8 cellular contexts compared by ENCODE assay signal in the genomic region with DNA sequence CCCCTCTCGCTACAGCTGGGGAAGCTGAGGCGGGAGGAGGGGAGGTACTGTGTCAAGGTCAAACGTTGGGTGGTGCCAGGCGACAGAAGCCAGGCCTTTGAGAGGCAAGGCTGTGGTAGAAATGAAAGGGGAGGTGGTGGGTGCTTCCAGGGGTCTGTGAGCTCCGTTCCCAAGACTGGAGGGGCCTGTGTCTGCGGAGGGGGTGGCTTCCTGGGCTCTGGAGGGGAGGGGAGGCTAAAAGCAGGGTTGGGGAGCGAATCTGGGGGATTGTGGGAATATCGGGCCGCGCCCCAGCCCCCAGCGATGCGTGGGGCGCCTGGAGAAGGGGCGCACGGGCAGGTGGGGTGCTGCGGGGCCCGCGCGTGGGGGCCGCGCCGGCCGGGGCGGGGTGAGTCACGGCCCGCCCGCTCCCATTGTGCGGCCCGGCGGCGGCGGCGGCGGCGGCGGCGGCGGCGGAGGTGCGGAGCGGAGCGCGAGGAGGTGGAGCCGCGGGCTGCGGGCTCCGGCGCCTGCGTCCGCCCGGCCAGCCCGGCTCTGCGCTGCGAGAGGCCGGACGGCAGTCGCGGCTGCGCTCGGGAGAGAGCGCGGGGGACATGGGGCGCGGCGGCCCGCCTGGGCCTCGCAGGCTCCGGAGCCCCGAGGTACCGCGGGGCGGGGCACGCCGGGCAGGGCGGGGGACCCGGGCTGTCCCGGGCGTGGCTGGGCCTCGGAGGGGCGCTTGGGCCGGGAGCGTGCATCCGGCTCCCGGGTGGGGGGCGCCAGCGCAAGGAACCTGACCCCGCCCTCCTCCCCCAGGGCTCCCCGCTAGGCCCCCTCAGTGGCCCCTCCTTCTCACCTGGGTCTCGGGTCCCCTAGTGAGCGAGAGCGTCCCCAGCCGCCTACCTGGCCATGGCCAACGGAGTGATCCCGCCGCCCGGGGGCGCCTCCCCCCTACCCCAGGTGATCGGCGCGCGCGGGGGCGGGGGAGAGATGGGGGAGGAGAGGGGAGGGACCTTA. TPM values are rescaled to one million over a fixed set of nuclear protein-coding genes. Genes with fewer than 3 reads are reported as not detected.
DNase-seq lines count a peak whose midpoint lies in the region; ATAC-seq, FAIRE-seq and TF ChIP-seq lines count a peak whose summit lies in the region.

A gene with protein sequence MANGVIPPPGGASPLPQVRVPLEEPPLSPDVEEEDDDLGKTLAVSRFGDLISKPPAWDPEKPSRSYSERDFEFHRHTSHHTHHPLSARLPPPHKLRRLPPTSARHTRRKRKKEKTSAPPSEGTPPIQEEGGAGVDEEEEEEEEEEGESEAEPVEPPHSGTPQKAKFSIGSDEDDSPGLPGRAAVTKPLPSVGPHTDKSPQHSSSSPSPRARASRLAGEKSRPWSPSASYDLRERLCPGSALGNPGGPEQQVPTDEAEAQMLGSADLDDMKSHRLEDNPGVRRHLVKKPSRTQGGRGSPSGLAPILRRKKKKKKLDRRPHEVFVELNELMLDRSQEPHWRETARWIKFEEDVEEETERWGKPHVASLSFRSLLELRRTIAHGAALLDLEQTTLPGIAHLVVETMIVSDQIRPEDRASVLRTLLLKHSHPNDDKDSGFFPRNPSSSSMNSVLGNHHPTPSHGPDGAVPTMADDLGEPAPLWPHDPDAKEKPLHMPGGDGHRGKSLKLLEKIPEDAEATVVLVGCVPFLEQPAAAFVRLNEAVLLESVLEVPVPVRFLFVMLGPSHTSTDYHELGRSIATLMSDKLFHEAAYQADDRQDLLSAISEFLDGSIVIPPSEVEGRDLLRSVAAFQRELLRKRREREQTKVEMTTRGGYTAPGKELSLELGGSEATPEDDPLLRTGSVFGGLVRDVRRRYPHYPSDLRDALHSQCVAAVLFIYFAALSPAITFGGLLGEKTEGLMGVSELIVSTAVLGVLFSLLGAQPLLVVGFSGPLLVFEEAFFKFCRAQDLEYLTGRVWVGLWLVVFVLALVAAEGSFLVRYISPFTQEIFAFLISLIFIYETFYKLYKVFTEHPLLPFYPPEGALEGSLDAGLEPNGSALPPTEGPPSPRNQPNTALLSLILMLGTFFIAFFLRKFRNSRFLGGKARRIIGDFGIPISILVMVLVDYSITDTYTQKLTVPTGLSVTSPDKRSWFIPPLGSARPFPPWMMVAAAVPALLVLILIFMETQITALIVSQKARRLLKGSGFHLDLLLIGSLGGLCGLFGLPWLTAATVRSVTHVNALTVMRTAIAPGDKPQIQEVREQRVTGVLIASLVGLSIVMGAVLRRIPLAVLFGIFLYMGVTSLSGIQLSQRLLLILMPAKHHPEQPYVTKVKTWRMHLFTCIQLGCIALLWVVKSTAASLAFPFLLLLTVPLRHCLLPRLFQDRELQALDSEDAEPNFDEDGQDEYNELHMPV (plus strand): TSS at position 526 of the 996 bp plus-strand sequence. CDS start 363 bp downstream, at position 889.

- H3K9me3 ChIP-seq in DOHH2 (ENCODE audit: control insufficient read depth, insufficient read depth, low read length) (no peaks in the 10 kb centered on the region), astrocyte (ENCODE audit: insufficient read depth, low read depth, low read length) (no peaks in the 10 kb centered on the region), hepatocyte (ENCODE audit: low read depth) (no peaks in the 10 kb centered on the region), smooth muscle cell (replicated peaks; ENCODE audit: low read depth) (no peaks in the 10 kb centered on the region)

- no peaks in the 10 kb centered on the region for H3K9me3 Mint-ChIP-seq in astrocyte (ENCODE audit: unreplicated experiment)

- H3K27me3 Mint-ChIP-seq in astrocyte (ENCODE audit: low read depth, unreplicated experiment) = peaks cover 39% of the 10 kb centered on the region

- H3K4me3 Mint-ChIP-seq in astrocyte (ENCODE audit: unreplicated experiment) = peak within 1 kb of the TSS; percentile 86

- FAIRE-seq in astrocyte (lab: Jason Lieb, UNC) = no peak

- peaks cover 2% of the 10 kb centered on the region for H3K4me1 Mint-ChIP-seq in astrocyte (ENCODE audit: low read depth, unreplicated experiment)

- H3K4me3 ChIP-seq in DOHH2 (ENCODE audit: low read length) (no peak within 1 kb of the TSS), astrocyte (ENCODE audit: insufficient read depth, low read depth, low read length) (peak within 1 kb of the TSS; percentile 57), hepatocyte (peak within 1 kb of the TSS; percentile 79), smooth muscle cell (peak within 1 kb of the TSS; percentile 80)

- H3K36me3 Mint-ChIP-seq in astrocyte (ENCODE audit: low read depth, unreplicated experiment) = peaks cover 6% of the 10 kb centered on the region

- H2AFZ ChIP-seq in astrocyte (ENCODE audit: low read depth, low read length) (peak within 1 kb of the TSS; percentile 59), hepatocyte (peak within 1 kb of the TSS; percentile 89), smooth muscle cell (ENCODE audit: low read depth) (peak within 1 kb of the TSS; percentile 82)

- TF ChIP-seq POLR2A in erythroblast (IDR thresholded peaks at IDR 0.05; ENCODE audit: low read length) = no peak

- no peak for TF ChIP-seq CTCF in DOHH2 (IDR thresholded peaks at IDR 0.05; ENCODE audit: low read depth, low read length, poor library complexity, severe bottlenecking)
- TF ChIP-seq CTCF in LNCAP (IDR thresholded peaks at IDR 0.05) = 0 out of 2 replicates have a peak, but pooled peaks have one; percentile 18
- no peak for TF ChIP-seq CTCF in astrocyte (IDR thresholded peaks at IDR 0.05; ENCODE audit: insufficient read depth, low read depth, low read length)
- peak; percentile 31 for TF ChIP-seq CTCF in hepatocyte (IDR thresholded peaks at IDR 0.05; ENCODE audit: poor library complexity)
- no peak for TF ChIP-seq CTCF in smooth muscle cell (IDR thresholded peaks at IDR 0.05; ENCODE audit: borderline replicate concordance, insufficient read depth, poor library complexity, severe bottlenecking)

- no peaks in the 10 kb centered on the region for H3K36me3 ChIP-seq in DOHH2 (ENCODE audit: control insufficient read depth, low read length)
- H3K36me3 ChIP-seq in astrocyte (ENCODE audit: insufficient read depth, low read length) = no peaks in the 10 kb centered on the region
- H3K36me3 ChIP-seq in hepatocyte (replicated peaks; ENCODE audit: insufficient read depth, low read depth) = no peaks in the 10 kb centered on the region
- no peaks in the 10 kb centered on the region for H3K36me3 ChIP-seq in smooth muscle cell (ENCODE audit: low read depth)

- H3F3A ChIP-seq in DOHH2 (ENCODE audit: control insufficient read depth, insufficient read depth) (no peaks in the 10 kb centered on the region), smooth muscle cell (ENCODE audit: low read depth) (no peaks in the 10 kb centered on the region)

- no peak for DNase-seq in astrocyte (ENCODE audit: low read depth)
- peak; percentile 76 for DNase-seq in hepatocyte (ENCODE audit: low spot score)
- DNase-seq in smooth muscle cell (lab: John Stamatoyannopoulos, UW; ENCODE audit: unreplicated experiment) = no peak
- no peak for DNase-seq in erythroblast (lab: John Stamatoyannopoulos, UW)
- DNase-seq in SIG-M5 treated with dmso at 0.1 percent for 504 hours (lab: John Stamatoyannopoulos, UW; ENCODE audit: unreplicated experiment) = no peak

- H3K79me2 ChIP-seq in DOHH2 (ENCODE audit: control insufficient read depth, low read length) (no peaks in the 10 kb centered on the region), astrocyte (ENCODE audit: insufficient read depth, low read length) (peaks cover 8% of the 10 kb centered on the region), hepatocyte (no peaks in the 10 kb centered on the region), smooth muscle cell (ENCODE audit: low read depth) (no peaks in the 10 kb centered on the region)

- H3K9me2 ChIP-seq in DOHH2 (replicated peaks; ENCODE audit: control insufficient read depth, low read length) (no peaks in the 10 kb centered on the region), hepatocyte (replicated peaks; ENCODE audit: insufficient read depth) (no peaks in the 10 kb centered on the region)

- H4K20me1 ChIP-seq in DOHH2 (ENCODE audit: control insufficient read depth, insufficient read depth, low read depth, low read length) (no peaks in the 10 kb centered on the region), astrocyte (ENCODE audit: insufficient read depth, low read length) (no peaks in the 10 kb centered on the region), hepatocyte (ENCODE audit: insufficient read depth, poor library complexity, severe bottlenecking) (no peaks in the 10 kb centered on the region), smooth muscle cell (ENCODE audit: low read depth) (no peaks in the 10 kb centered on the region)

- H3K27me3 ChIP-seq in DOHH2 (ENCODE audit: control insufficient read depth, low read length) (peaks cover 26% of the 10 kb centered on the region), astrocyte (ENCODE audit: insufficient read depth, low read length) (no peaks in the 10 kb centered on the region), hepatocyte (no peaks in the 10 kb centered on the region), smooth muscle cell (ENCODE audit: low read depth) (no peaks in the 10 kb centered on the region)

- peak within 1 kb of the TSS; percentile 31; the same call in 1 of the 2 replicates for H3K4me2 ChIP-seq in DOHH2 (ENCODE audit: low read length)
- peak within 1 kb of the TSS; percentile 89 for H3K4me2 ChIP-seq in astrocyte (ENCODE audit: low read length)
- H3K4me2 ChIP-seq in hepatocyte = peak within 1 kb of the TSS; percentile 98
- peak within 1 kb of the TSS; percentile 99 for H3K4me2 ChIP-seq in smooth muscle cell

- peak within 1 kb of the TSS; percentile 75 for H3K27ac Mint-ChIP-seq in astrocyte (ENCODE audit: unreplicated experiment)

- ATAC-seq in GM21515 (IDR thresholded peaks at IDR 0.05; ENCODE audit: unreplicated experiment) = no peak

- H3K4me1 ChIP-seq in DOHH2 (ENCODE audit: control insufficient read depth, low read length) (no peaks in the 10 kb centered on the region), astrocyte (ENCODE audit: insufficient read depth, low read length) (no peaks in the 10 kb centered on the region), hepatocyte (ENCODE audit: insufficient read depth) (peaks cover 7% of the 10 kb centered on the region), smooth muscle cell (ENCODE audit: low read depth) (peaks cover 5% of the 10 kb centered on the region)

- H3K27ac ChIP-seq in DOHH2 (ENCODE audit: low read depth, low read length) (no peak within 1 kb of the TSS), astrocyte (ENCODE audit: low read depth, low read length) (no peak within 1 kb of the TSS), hepatocyte (no peak within 1 kb of the TSS), smooth muscle cell (ENCODE audit: low read depth) (no peak within 1 kb of the TSS)

- H3K9ac ChIP-seq in astrocyte (ENCODE audit: low read length) (peak within 1 kb of the TSS; percentile 72), smooth muscle cell (ENCODE audit: low read depth) (peak within 1 kb of the TSS; percentile 66)

- WGBS in hepatocyte (ENCODE audit: low lambda C conversion rate, missing lambda C conversion rate) = 15% methylated on average over 13 of the region's 103 CpGs
- 6% methylated on average over 24 of the region's 103 CpGs for WGBS in smooth muscle cell (ENCODE audit: low lambda C conversion rate)

RNA-seq across cellular contexts. Expression of the gene that starts here (rescaled TPM):
- total RNA-seq in astrocyte (10.9 and 11.2 TPM in 2 replicates), hepatocyte (1.8 and 3.0 TPM in 2 replicates), smooth muscle cell (3.4 and 4.9 TPM in 2 replicates)
- polyA plus RNA-seq in hepatocyte (8.1 and 14.1 TPM in 2 replicates), smooth muscle cell (12.1 and 13.6 TPM in 2 replicates)

Comparison
In these comparisons a context has a peak if more than half of its experiments do, and no peak if none do; other contexts are left out.
1. H3K4me2 ChIP-seq: peak in every context shown above with its lines; median percentile 99 in smooth muscle cell; 98 in hepatocyte; 89 in astrocyte; 31 in DOHH2.
2. CTCF ChIP-seq: peak in LNCAP (single experiment) and hepatocyte (single experiment); none in DOHH2 (single experiment), astrocyte (single experiment) and smooth muscle cell (single experiment).
3. Peak in every context shown above with its lines, with median percentiles within 50 percentile points of each other: H2AFZ ChIP-seq.